ENCODE assay signal across 14 cellular contexts in genomic region chr9:27347889-27348288, GRCh38. TPM values are rescaled to one million over a fixed set of nuclear protein-coding genes. Genes with fewer than 3 reads are reported as not detected.
"Had no signal": no experiment of that assay in that cellular context is flagged by ENCODE, and none has a peak within 500 bp of the region (broad histone marks: within the 10 kb centered on the region; RNA-seq: fewer than 3 reads in every experiment).

No MANE protein-coding gene starts in this region.

- H3K4me1 ChIP-seq: parathyroid adenoma, thyroid gland had no signal

- H3K9me3 ChIP-seq: esophagus squamous epithelium, thyroid gland, uterus had no signal

- ATAC-seq: activated T-helper 17 cell treated with anti-CD3 and anti-CD28 coated beads, Interleukin-2, amount 50 U/mL, for 72 hours; left colon had no signal

- H3K27ac ChIP-seq: esophagus squamous epithelium, parathyroid adenoma, thyroid gland, uterus had no signal

- H3K27me3 ChIP-seq: esophagus squamous epithelium, thyroid gland, uterus had no signal

- DNase-seq: activated CD4-positive, alpha-beta T cell treated with anti-CD3 and anti-CD28 coated beads, Interleukin-2, amount 50 U/mL, for 1 hour; activated T-cell treated with anti-CD3 and anti-CD28 coated beads for 4 hours; amygdala; esophagus squamous epithelium; foreskin fibroblast; left colon; stimulated activated CD4-positive, alpha-beta T cell treated with anti-CD3 and anti-CD28 coated beads, Interleukin-4, amount 100 ng/mL, for 24 hours; thyroid gland; uterus had no signal

- H3K79me2 ChIP-seq: parathyroid adenoma had no signal

- H3K9ac ChIP-seq: parathyroid adenoma had no signal

- H3K4me3 ChIP-seq: esophagus squamous epithelium, thyroid gland, uterus had no signal

- H3K36me3 ChIP-seq: esophagus squamous epithelium, thyroid gland, uterus had no signal

RNA-seq across cellular contexts. Expression of gene EQTN, which starts 50.9 kb away (rescaled TPM):
- total RNA-seq: activated CD8-positive, alpha-beta memory T cell treated with anti-CD3 and anti-CD28 coated beads for 36 hours; activated T-helper 17 cell treated with anti-CD3 and anti-CD28 coated beads, Interleukin-2, amount 50 U/mL, for 72 hours; esophagus squamous epithelium; renal cortical epithelial cell; T-helper 2 cell treated with Interferon-gamma antibody and Interleukin-4, amounts not matched to agents 100 ng/mL and 5 ng/mL, for 36 hours had no signal
